ENCODE assay signal across 11 cellular contexts in genomic region chr4:9812530-9813340, GRCh38. TPM values are rescaled to one million over a fixed set of nuclear protein-coding genes. Genes with fewer than 3 reads are reported as not detected.
DNase-seq lines count a peak whose midpoint lies in the region; ATAC-seq and TF ChIP-seq lines count a peak whose summit lies in the region.
"Had no signal": no experiment of that assay in that cellular context is flagged by ENCODE, and none has a peak within 500 bp of the region (broad histone marks: within the 10 kb centered on the region; RNA-seq: fewer than 3 reads in every experiment).

No MANE protein-coding gene starts in this region.

- H4K20me1 ChIP-seq in smooth muscle cell (ENCODE audit: low read depth): no peaks in the 10 kb centered on the region

- peaks cover 59% of the 10 kb centered on the region for H3K27me3 Mint-ChIP-seq in activated T-cell treated with anti-CD3 and anti-CD28 coated beads, Interleukin-2, amount 50 U/mL, for 72 hours (ENCODE audit: low read depth)

- H3K4me3 ChIP-seq in smooth muscle cell (no peak overlapping the region), lower leg skin (ENCODE audit: low read depth, poor library complexity, severe bottlenecking) (no peak overlapping the region)

- TF ChIP-seq POLR2A in lower leg skin (IDR thresholded peaks at IDR 0.05): no peak

- H3K4me1 ChIP-seq in smooth muscle cell (ENCODE audit: low read depth): peaks cover 7% of the 10 kb centered on the region

- peak; percentile 17 to 19 for DNase-seq in activated T-cell treated with anti-CD3 and anti-CD28 coated beads, Interleukin-2, amount 50 U/mL, for 72 hours
- DNase-seq in activated T-cell treated with anti-CD3 and anti-CD28 coated beads, Interleukin-2, amount 50 U/mL, for 1 hour: no peak
- DNase-seq in MV-4-11 (lab: John Stamatoyannopoulos, UW) (peak; percentile 70), smooth muscle cell (lab: John Stamatoyannopoulos, UW; ENCODE audit: unreplicated experiment) (no peak), lower leg skin (ENCODE audit: low spot score in 2 of 2) (no peak), AG08396 (ENCODE audit: low spot score) (no peak)
- DNase-seq: activated T-cell treated with anti-CD3 and anti-CD28 coated beads, Interleukin-2, amount 50 U/mL, for 48 hours had no signal

- peaks cover 11% of the 10 kb centered on the region for H3F3A ChIP-seq in smooth muscle cell (ENCODE audit: low read depth)

- no peak overlapping the region for H3K27ac Mint-ChIP-seq in activated T-cell treated with anti-CD3 and anti-CD28 coated beads, Interleukin-2, amount 50 U/mL, for 72 hours

- H3K4me2 ChIP-seq in smooth muscle cell: peak overlapping the region; percentile 71

- no peak overlapping the region for H2AFZ ChIP-seq in smooth muscle cell (ENCODE audit: low read depth)

- 28% methylated on average over 4 of the region's 4 CpGs for WGBS in smooth muscle cell (ENCODE audit: low lambda C conversion rate)
- 45 to 48% methylated on average over 4 of the region's 4 CpGs for WGBS in lower leg skin, 2 donors

- H3K27me3 ChIP-seq in smooth muscle cell (ENCODE audit: low read depth): peaks cover 43% of the 10 kb centered on the region

- no peak overlapping the region for H3K9ac ChIP-seq in smooth muscle cell (ENCODE audit: low read depth)

- no peaks in the 10 kb centered on the region for H3K9me3 Mint-ChIP-seq in activated T-cell treated with anti-CD3 and anti-CD28 coated beads, Interleukin-2, amount 50 U/mL, for 72 hours

- peaks cover 18% of the 10 kb centered on the region for H3K4me1 Mint-ChIP-seq in activated T-cell treated with anti-CD3 and anti-CD28 coated beads, Interleukin-2, amount 50 U/mL, for 72 hours (ENCODE audit: low read depth)

- no peak overlapping the region for H3K4me3 Mint-ChIP-seq in activated T-cell treated with anti-CD3 and anti-CD28 coated beads, Interleukin-2, amount 50 U/mL, for 72 hours

- TF ChIP-seq CTCF in smooth muscle cell (IDR thresholded peaks at IDR 0.05; ENCODE audit: borderline replicate concordance, insufficient read depth, poor library complexity, severe bottlenecking) (no peak), lower leg skin (IDR thresholded peaks at IDR 0.05) (no peak)

- no peaks in the 10 kb centered on the region for H3K36me3 Mint-ChIP-seq in activated T-cell treated with anti-CD3 and anti-CD28 coated beads, Interleukin-2, amount 50 U/mL, for 72 hours (ENCODE audit: insufficient read depth in 2 of 2)

- peak overlapping the region; percentile 49 for H3K27ac ChIP-seq in smooth muscle cell (ENCODE audit: low read depth)

- intact Hi-C loops in lower leg skin (cut with DNase I; ENCODE audit: low total_unique reads): no loop called here

- peak; percentile 75 to 87 for ATAC-seq in activated T-cell treated with anti-CD3 and anti-CD28 coated beads, Interleukin-2, amount 50 U/mL, for 72 hours (replicated peaks in 1 of 2)
- ATAC-seq in HG02642 (IDR thresholded peaks at IDR 0.05; ENCODE audit: poor library complexity, unreplicated experiment): peak; percentile 81
- ATAC-seq in esophagus mucosa: no peak

- H3K79me2 ChIP-seq in smooth muscle cell (ENCODE audit: low read depth): no peaks in the 10 kb centered on the region

- no peaks in the 10 kb centered on the region for H3K9me3 ChIP-seq in smooth muscle cell (replicated peaks; ENCODE audit: low read depth)

- no peaks in the 10 kb centered on the region for H3K36me3 ChIP-seq in smooth muscle cell (ENCODE audit: low read depth)

RNA-seq across cellular contexts. Expression of gene DRD5, which starts 31.3 kb away (rescaled TPM):
- not detected for total RNA-seq in activated T-cell treated with anti-CD3 and anti-CD28 coated beads, Interleukin-2, amount 50 U/mL, for 72 hours
- total RNA-seq in smooth muscle cell: not detected in 2 replicates
- not detected in 2 replicates for polyA plus RNA-seq in smooth muscle cell
- under 1 TPM in 1 of 4 donors, not detected in 3; 0.16 TPM for total RNA-seq in lower leg skin
- total RNA-seq in esophagus mucosa: not detected
- total RNA-seq: mucosa of gallbladder, OCI-LY7 had no signal

Comparison
In these comparisons a context has a peak if more than half of its experiments do, and no peak if none do; other contexts are left out.
1. DNase-seq: peak in activated T-cell treated with anti-CD3 and anti-CD28 coated beads, Interleukin-2, amount 50 U/mL, for 72 hours (2 of 2) and MV-4-11 (single experiment); none in activated T-cell treated with anti-CD3 and anti-CD28 coated beads, Interleukin-2, amount 50 U/mL, for 1 hour (single experiment), smooth muscle cell (single experiment), lower leg skin (0 of 2) and AG08396 (single experiment).